1 cellular context compared by ENCODE assay signal in the genomic region with DNA sequence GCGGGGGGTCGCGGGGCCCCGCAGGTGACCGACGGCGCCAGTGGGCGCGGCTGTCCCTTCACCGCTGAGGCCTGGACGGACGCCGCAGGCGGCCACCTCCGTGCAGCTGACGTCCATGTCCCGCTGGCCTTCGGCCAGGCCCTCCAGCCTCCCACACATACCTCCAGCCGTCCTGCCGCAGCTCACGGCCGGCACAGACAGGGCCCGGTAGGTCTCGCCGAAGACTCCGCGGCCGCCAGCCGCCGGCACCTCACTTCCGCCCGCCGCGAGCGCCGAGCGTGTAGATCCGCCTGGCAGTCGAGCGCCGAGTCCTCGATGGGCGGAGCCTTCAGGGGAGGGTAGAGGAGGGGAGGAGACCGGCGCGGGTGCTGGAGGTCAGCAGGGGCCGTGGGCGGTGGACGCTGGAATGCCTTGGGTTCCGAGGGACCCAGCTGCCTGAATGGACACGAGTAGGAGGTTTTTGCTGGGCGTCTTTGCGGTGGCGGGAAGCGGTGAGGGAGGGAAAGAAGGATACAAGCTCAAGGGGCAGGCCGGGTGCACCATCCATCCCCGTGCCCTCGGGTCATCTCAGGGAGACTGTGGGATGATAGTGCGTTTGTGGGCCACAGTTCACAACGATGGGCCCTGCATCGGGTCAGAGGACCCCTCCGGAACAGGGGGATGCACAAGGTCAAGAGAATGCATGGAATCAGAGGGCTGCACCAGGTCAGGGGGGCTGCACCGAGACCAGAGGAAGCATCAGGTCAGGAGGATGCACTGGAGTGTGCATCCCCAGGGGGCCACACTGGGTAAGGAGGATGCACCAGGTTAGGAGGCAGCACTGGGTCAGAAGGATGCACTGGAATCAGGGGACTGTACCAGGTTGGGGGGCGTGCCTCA.
A peak's percentile ranks its signal among the peaks of the same experiment; 100 is the strongest.
TF ChIP-seq lines count a peak whose summit lies in the region.

A gene with protein sequence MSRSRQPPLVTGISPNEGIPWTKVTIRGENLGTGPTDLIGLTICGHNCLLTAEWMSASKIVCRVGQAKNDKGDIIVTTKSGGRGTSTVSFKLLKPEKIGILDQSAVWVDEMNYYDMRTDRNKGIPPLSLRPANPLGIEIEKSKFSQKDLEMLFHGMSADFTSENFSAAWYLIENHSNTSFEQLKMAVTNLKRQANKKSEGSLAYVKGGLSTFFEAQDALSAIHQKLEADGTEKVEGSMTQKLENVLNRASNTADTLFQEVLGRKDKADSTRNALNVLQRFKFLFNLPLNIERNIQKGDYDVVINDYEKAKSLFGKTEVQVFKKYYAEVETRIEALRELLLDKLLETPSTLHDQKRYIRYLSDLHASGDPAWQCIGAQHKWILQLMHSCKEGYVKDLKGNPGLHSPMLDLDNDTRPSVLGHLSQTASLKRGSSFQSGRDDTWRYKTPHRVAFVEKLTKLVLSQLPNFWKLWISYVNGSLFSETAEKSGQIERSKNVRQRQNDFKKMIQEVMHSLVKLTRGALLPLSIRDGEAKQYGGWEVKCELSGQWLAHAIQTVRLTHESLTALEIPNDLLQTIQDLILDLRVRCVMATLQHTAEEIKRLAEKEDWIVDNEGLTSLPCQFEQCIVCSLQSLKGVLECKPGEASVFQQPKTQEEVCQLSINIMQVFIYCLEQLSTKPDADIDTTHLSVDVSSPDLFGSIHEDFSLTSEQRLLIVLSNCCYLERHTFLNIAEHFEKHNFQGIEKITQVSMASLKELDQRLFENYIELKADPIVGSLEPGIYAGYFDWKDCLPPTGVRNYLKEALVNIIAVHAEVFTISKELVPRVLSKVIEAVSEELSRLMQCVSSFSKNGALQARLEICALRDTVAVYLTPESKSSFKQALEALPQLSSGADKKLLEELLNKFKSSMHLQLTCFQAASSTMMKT (minus strand): TSS at position 282 of the 879 bp plus-strand sequence. CDS start 55,321 bp downstream, outside the sequence.

TF ChIP-seq in HepG2, 621 proteins besides CTCF, POLR2A, EP300 and RAD21 (continued from another document and continues in another):
- TF ChIP-seq HNRNPL (IDR thresholded peaks at IDR 0.05; ENCODE audit: low read depth, low read length) (0 out of 2 replicates have a peak, but pooled peaks have one; percentile 59), ZNF550 (CRISPR knock-in tag; IDR thresholded peaks at IDR 0.05; ENCODE audit: borderline replicate concordance) (0 out of 2 replicates have a peak, but pooled peaks have one; percentile 20), ZMYM3 (CRISPR knock-in tag; IDR thresholded peaks at IDR 0.05) (peak; percentile 74), ZNF7 (CRISPR knock-in tag; IDR thresholded peaks at IDR 0.05) (peak; percentile 61; the same call in 1 of the 2 replicates), ZFAT (CRISPR knock-in tag; conservative IDR thresholded peaks at IDR 0.05) (no peak), ZNF282 (IDR thresholded peaks at IDR 0.05; ENCODE audit: partially characterized antibody) (no peak), CENPX (CRISPR knock-in tag; IDR thresholded peaks at IDR 0.05) (no peak), GABPB1 (CRISPR knock-in tag; IDR thresholded peaks at IDR 0.05) (peak; percentile 100), ZNF605 (CRISPR knock-in tag; IDR thresholded peaks at IDR 0.05) (peak; percentile 13; the same call in 1 of the 2 replicates)
- TF ChIP-seq, protein P1, sequence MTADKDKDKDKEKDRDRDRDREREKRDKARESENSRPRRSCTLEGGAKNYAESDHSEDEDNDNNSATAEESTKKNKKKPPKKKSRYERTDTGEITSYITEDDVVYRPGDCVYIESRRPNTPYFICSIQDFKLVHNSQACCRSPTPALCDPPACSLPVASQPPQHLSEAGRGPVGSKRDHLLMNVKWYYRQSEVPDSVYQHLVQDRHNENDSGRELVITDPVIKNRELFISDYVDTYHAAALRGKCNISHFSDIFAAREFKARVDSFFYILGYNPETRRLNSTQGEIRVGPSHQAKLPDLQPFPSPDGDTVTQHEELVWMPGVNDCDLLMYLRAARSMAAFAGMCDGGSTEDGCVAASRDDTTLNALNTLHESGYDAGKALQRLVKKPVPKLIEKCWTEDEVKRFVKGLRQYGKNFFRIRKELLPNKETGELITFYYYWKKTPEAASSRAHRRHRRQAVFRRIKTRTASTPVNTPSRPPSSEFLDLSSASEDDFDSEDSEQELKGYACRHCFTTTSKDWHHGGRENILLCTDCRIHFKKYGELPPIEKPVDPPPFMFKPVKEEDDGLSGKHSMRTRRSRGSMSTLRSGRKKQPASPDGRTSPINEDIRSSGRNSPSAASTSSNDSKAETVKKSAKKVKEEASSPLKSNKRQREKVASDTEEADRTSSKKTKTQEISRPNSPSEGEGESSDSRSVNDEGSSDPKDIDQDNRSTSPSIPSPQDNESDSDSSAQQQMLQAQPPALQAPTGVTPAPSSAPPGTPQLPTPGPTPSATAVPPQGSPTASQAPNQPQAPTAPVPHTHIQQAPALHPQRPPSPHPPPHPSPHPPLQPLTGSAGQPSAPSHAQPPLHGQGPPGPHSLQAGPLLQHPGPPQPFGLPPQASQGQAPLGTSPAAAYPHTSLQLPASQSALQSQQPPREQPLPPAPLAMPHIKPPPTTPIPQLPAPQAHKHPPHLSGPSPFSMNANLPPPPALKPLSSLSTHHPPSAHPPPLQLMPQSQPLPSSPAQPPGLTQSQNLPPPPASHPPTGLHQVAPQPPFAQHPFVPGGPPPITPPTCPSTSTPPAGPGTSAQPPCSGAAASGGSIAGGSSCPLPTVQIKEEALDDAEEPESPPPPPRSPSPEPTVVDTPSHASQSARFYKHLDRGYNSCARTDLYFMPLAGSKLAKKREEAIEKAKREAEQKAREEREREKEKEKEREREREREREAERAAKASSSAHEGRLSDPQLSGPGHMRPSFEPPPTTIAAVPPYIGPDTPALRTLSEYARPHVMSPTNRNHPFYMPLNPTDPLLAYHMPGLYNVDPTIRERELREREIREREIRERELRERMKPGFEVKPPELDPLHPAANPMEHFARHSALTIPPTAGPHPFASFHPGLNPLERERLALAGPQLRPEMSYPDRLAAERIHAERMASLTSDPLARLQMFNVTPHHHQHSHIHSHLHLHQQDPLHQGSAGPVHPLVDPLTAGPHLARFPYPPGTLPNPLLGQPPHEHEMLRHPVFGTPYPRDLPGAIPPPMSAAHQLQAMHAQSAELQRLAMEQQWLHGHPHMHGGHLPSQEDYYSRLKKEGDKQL (CRISPR knock-in tag; IDR thresholded peaks at IDR 0.05; ENCODE audit: low read depth) = peak; percentile 69; the same call in 1 of the 2 replicates
- TF ChIP-seq, protein P2, sequence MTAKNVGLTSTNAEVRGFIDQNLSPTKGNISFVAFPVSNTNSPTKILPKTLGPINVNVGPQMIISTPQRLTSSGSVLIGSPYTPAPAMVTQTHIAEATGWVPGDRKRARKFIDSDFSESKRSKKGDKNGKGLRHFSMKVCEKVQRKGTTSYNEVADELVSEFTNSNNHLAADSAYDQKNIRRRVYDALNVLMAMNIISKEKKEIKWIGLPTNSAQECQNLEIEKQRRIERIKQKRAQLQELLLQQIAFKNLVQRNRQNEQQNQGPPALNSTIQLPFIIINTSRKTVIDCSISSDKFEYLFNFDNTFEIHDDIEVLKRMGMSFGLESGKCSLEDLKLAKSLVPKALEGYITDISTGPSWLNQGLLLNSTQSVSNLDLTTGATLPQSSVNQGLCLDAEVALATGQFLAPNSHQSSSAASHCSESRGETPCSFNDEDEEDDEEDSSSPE (CRISPR knock-in tag; IDR thresholded peaks at IDR 0.05) = peak; percentile 84
- TF ChIP-seq, protein P3, sequence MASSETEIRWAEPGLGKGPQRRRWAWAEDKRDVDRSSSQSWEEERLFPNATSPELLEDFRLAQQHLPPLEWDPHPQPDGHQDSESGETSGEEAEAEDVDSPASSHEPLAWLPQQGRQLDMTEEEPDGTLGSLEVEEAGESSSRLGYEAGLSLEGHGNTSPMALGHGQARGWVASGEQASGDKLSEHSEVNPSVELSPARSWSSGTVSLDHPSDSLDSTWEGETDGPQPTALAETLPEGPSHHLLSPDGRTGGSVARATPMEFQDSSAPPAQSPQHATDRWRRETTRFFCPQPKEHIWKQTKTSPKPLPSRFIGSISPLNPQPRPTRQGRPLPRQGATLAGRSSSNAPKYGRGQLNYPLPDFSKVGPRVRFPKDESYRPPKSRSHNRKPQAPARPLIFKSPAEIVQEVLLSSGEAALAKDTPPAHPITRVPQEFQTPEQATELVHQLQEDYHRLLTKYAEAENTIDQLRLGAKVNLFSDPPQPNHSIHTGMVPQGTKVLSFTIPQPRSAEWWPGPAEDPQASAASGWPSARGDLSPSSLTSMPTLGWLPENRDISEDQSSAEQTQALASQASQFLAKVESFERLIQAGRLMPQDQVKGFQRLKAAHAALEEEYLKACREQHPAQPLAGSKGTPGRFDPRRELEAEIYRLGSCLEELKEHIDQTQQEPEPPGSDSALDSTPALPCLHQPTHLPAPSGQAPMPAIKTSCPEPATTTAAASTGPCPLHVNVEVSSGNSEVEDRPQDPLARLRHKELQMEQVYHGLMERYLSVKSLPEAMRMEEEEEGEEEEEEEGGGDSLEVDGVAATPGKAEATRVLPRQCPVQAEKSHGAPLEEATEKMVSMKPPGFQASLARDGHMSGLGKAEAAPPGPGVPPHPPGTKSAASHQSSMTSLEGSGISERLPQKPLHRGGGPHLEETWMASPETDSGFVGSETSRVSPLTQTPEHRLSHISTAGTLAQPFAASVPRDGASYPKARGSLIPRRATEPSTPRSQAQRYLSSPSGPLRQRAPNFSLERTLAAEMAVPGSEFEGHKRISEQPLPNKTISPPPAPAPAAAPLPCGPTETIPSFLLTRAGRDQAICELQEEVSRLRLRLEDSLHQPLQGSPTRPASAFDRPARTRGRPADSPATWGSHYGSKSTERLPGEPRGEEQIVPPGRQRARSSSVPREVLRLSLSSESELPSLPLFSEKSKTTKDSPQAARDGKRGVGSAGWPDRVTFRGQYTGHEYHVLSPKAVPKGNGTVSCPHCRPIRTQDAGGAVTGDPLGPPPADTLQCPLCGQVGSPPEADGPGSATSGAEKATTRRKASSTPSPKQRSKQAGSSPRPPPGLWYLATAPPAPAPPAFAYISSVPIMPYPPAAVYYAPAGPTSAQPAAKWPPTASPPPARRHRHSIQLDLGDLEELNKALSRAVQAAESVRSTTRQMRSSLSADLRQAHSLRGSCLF (CRISPR knock-in tag; IDR thresholded peaks at IDR 0.05; ENCODE audit: borderline replicate concordance) = 0 out of 2 replicates have a peak, but pooled peaks have one; percentile 69
- TF ChIP-seq, protein P4, sequence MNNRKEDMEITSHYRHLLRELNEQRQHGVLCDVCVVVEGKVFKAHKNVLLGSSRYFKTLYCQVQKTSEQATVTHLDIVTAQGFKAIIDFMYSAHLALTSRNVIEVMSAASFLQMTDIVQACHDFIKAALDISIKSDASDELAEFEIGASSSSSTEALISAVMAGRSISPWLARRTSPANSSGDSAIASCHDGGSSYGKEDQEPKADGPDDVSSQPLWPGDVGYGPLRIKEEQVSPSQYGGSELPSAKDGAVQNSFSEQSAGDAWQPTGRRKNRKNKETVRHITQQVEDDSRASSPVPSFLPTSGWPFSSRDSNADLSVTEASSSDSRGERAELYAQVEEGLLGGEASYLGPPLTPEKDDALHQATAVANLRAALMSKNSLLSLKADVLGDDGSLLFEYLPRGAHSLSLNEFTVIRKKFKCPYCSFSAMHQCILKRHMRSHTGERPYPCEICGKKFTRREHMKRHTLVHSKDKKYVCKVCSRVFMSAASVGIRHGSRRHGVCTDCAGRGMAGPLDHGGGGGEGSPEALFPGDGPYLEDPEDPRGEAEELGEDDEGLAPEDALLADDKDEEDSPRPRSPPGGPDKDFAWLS (CRISPR knock-in tag; IDR thresholded peaks at IDR 0.05; ENCODE audit: borderline replicate concordance) = 0 out of 2 replicates have a peak, but pooled peaks have one; percentile 23
- TF ChIP-seq, protein P5, sequence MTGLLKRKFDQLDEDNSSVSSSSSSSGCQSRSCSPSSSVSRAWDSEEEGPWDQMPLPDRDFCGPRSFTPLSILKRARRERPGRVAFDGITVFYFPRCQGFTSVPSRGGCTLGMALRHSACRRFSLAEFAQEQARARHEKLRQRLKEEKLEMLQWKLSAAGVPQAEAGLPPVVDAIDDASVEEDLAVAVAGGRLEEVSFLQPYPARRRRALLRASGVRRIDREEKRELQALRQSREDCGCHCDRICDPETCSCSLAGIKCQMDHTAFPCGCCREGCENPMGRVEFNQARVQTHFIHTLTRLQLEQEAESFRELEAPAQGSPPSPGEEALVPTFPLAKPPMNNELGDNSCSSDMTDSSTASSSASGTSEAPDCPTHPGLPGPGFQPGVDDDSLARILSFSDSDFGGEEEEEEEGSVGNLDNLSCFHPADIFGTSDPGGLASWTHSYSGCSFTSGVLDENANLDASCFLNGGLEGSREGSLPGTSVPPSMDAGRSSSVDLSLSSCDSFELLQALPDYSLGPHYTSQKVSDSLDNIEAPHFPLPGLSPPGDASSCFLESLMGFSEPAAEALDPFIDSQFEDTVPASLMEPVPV (CRISPR knock-in tag; IDR thresholded peaks at IDR 0.05) = peak; percentile 25; the same call in 1 of the 2 replicates
- TF ChIP-seq, protein P6, sequence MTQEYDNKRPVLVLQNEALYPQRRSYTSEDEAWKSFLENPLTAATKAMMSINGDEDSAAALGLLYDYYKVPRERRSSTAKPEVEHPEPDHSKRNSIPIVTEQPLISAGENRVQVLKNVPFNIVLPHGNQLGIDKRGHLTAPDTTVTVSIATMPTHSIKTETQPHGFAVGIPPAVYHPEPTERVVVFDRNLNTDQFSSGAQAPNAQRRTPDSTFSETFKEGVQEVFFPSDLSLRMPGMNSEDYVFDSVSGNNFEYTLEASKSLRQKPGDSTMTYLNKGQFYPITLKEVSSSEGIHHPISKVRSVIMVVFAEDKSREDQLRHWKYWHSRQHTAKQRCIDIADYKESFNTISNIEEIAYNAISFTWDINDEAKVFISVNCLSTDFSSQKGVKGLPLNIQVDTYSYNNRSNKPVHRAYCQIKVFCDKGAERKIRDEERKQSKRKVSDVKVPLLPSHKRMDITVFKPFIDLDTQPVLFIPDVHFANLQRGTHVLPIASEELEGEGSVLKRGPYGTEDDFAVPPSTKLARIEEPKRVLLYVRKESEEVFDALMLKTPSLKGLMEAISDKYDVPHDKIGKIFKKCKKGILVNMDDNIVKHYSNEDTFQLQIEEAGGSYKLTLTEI (CRISPR knock-in tag; conservative IDR thresholded peaks at IDR 0.05) = no peak
- TF ChIP-seq, protein P7, sequence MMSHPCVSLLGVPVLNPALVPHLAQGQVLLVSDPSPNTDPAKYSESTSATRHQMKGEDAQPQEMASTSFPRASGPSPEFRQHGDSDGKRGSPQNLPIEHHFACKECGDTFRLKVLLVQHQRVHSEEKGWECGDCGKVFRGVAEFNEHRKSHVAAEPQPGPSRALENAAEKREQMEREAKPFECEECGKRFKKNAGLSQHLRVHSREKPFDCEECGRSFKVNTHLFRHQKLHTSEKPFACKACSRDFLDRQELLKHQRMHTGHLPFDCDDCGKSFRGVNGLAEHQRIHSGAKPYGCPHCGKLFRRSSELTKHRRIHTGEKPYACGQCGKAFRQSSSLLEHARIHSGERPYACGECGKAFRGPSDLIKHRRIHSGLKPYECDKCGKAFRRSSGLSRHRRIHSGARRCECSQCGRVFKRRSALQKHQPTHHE (CRISPR knock-in tag; IDR thresholded peaks at IDR 0.05; ENCODE audit: borderline replicate concordance) = no peak; the same call in 1 of the 2 replicates
